12 cellular contexts compared by ENCODE assay signal in the genomic region with DNA sequence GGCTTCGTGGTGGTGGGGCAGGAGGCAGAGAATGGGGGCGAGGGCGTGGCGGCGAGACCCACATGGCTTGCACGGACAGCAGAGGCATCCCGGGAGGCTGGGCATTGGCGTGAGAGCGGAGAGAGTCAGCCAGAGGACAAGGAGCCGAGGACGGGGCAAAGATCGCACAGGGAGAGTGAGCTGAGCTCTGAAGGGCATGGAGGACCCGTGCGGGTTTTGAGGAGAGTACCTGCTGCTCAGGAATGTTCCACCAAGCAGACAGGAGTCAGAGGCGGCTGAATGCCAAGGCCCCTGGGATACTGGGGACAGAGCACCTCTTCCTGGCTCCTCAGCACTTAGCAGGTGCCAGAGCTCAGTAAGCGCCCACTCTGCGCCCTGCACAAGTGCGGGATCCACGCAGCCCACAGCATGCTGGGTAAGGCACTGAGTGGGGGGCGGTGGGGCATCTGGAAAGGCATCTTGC. TPM values are rescaled to one million over a fixed set of nuclear protein-coding genes. Genes with fewer than 3 reads are reported as not detected.
DNase-seq lines count a peak whose midpoint lies in the region; ATAC-seq and TF ChIP-seq lines count a peak whose summit lies in the region.
"Had no signal": no experiment of that assay in that cellular context is flagged by ENCODE, and none has a peak within 500 bp of the region (broad histone marks: within the 10 kb centered on the region; RNA-seq: fewer than 3 reads in every experiment).

No MANE protein-coding gene starts in this region.

- H3K9me3 ChIP-seq in Panc1 (ENCODE audit: control insufficient read depth, insufficient read depth, low read depth, low read length): no peaks in the 10 kb centered on the region
- H3K9me3 ChIP-seq: upper lobe of left lung had no signal

- peak overlapping the region; percentile 28 for H3K27ac Mint-ChIP-seq in T-helper 1 cell treated with Interleukin-12 subunit alpha and Interleukin-12 subunit beta and Interleukin-4 antibody, amounts not matched to agents 30 μg/mL and 1 μg/mL, for 36 hours
- peak overlapping the region; percentile 71 for H3K27ac Mint-ChIP-seq in stimulated activated memory B cell treated with anti-CD40 and anti-IgM and Interleukin-4, amounts not matched to agents 10 μg/mL and 1 μg/mL and 100 μg/mL, for 72 hours

- peaks cover 19% of the 10 kb centered on the region for H3K4me1 Mint-ChIP-seq in T-helper 1 cell treated with Interleukin-12 subunit alpha and Interleukin-12 subunit beta and Interleukin-4 antibody, amounts not matched to agents 30 μg/mL and 1 μg/mL, for 36 hours (ENCODE audit: low read depth)
- H3K4me1 Mint-ChIP-seq in stimulated activated memory B cell treated with anti-CD40 and anti-IgM and Interleukin-4, amounts not matched to agents 10 μg/mL and 1 μg/mL and 100 μg/mL, for 72 hours: peaks cover 51% of the 10 kb centered on the region

- intact Hi-C loops in Panc1 (cut with micrococcal nuclease; ENCODE audit: unreplicated experiment) (loop anchor here (5.0 kb wide), 2 partner anchors 68 to 108 kb away; partner anchors contain the start of gene MAP3K14), left cardiac atrium (cut with DNase I) (loop anchor here in 1 of 2 donors (5.0 to 10.0 kb wide), 4 partner anchors 70 to 168 kb away; partner anchors contain the start of gene MAP3K14), head of caudate nucleus (cut with DNase I) (loop anchor here (2.0 kb wide), 1 partner anchor 108 kb away; no protein-coding TSS in a partner anchor)

- in situ Hi-C loops in Panc1 (cut with HindIII; ENCODE audit: low pct_unique_long_range_greater_than_20kb, low sequenced_read_pairs): no loop called here

- TF ChIP-seq CTCF in Panc1 (IDR thresholded peaks at IDR 0.05): no peak

- CTCF ChIA-PET in Panc1 (lab: Charles Lee): interaction anchor here (0.9 to 1.8 kb wide), 3 partner anchors 68 to 150 kb away, joined by 3 to 5 read pairs (median 5); partner anchors contain the start of gene MAP3K14

- no peaks in the 10 kb centered on the region for H3K27me3 ChIP-seq in Panc1 (ENCODE audit: control insufficient read depth, insufficient read depth, low read length)
- H3K27me3 ChIP-seq: upper lobe of left lung had no signal

- BruUV-seq in Panc1 (replicated peaks; lab: Mats Ljungman, UMichigan): no TSS peak

- peak overlapping the region; percentile 86 for H3K27ac ChIP-seq in Panc1 (ENCODE audit: low read length)
- H3K27ac ChIP-seq: skin epidermis, upper lobe of left lung had no signal

- DNase-seq in T-helper 1 cell (no peak), Panc1 (ENCODE audit: low read depth, low spot score) (no peak), left cardiac atrium (no peak), NCI-H1436 (lab: John Stamatoyannopoulos, UW) (no peak), head of caudate nucleus (no peak), 8988T (no peak)

- ATAC-seq in Panc1 (peak; percentile 56), left cardiac atrium (peak; percentile 10 to 13)
- ATAC-seq in stimulated activated memory B cell treated with anti-CD40 and anti-IgM and Interleukin-4, amounts not matched to agents 10 μg/mL and 1 μg/mL and 100 μg/mL, for 72 hours: no peak

- H3K36me3 ChIP-seq in Panc1 (ENCODE audit: control insufficient read depth, insufficient read depth, low read length): no peaks in the 10 kb centered on the region
- H3K36me3 ChIP-seq: upper lobe of left lung had no signal

- H3K36me3 Mint-ChIP-seq in T-helper 1 cell treated with Interleukin-12 subunit alpha and Interleukin-12 subunit beta and Interleukin-4 antibody, amounts not matched to agents 30 μg/mL and 1 μg/mL, for 36 hours (ENCODE audit: low read depth): no peaks in the 10 kb centered on the region
- H3K36me3 Mint-ChIP-seq in stimulated activated memory B cell treated with anti-CD40 and anti-IgM and Interleukin-4, amounts not matched to agents 10 μg/mL and 1 μg/mL and 100 μg/mL, for 72 hours: no peaks in the 10 kb centered on the region
- H3K36me3 Mint-ChIP-seq: CD4-positive, alpha-beta memory T cell had no signal

- POLR2A ChIA-PET in Panc1 (lab: Charles Lee): interaction anchor here (0.9 kb wide), 1 partner anchor 66 kb away, joined by 3 read pairs; no protein-coding TSS in a partner anchor

- H3K9me3 Mint-ChIP-seq in T-helper 1 cell treated with Interleukin-12 subunit alpha and Interleukin-12 subunit beta and Interleukin-4 antibody, amounts not matched to agents 30 μg/mL and 1 μg/mL, for 36 hours: no peaks in the 10 kb centered on the region
- H3K9me3 Mint-ChIP-seq in stimulated activated memory B cell treated with anti-CD40 and anti-IgM and Interleukin-4, amounts not matched to agents 10 μg/mL and 1 μg/mL and 100 μg/mL, for 72 hours: no peaks in the 10 kb centered on the region
- H3K9me3 Mint-ChIP-seq: activated T-cell treated with anti-CD3 and anti-CD28 coated beads, Interleukin-2, amount 50 U/mL, for 72 hours; CD4-positive, alpha-beta memory T cell had no signal

- H3K4me3 ChIP-seq in Panc1 (ENCODE audit: low read depth in 2 of 2, low read length in 2 of 2): no peak overlapping the region
- H3K4me3 ChIP-seq: skin epidermis, upper lobe of left lung had no signal

- peaks cover 16% of the 10 kb centered on the region for H3K27me3 Mint-ChIP-seq in T-helper 1 cell treated with Interleukin-12 subunit alpha and Interleukin-12 subunit beta and Interleukin-4 antibody, amounts not matched to agents 30 μg/mL and 1 μg/mL, for 36 hours (ENCODE audit: low read depth)
- peaks cover 25% of the 10 kb centered on the region for H3K27me3 Mint-ChIP-seq in stimulated activated memory B cell treated with anti-CD40 and anti-IgM and Interleukin-4, amounts not matched to agents 10 μg/mL and 1 μg/mL and 100 μg/mL, for 72 hours

- H3K4me3 Mint-ChIP-seq in T-helper 1 cell treated with Interleukin-12 subunit alpha and Interleukin-12 subunit beta and Interleukin-4 antibody, amounts not matched to agents 30 μg/mL and 1 μg/mL, for 36 hours: no peak overlapping the region
- no peak overlapping the region for H3K4me3 Mint-ChIP-seq in stimulated activated memory B cell treated with anti-CD40 and anti-IgM and Interleukin-4, amounts not matched to agents 10 μg/mL and 1 μg/mL and 100 μg/mL, for 72 hours
- H3K4me3 Mint-ChIP-seq: activated T-cell treated with anti-CD3 and anti-CD28 coated beads, Interleukin-2, amount 50 U/mL, for 72 hours had no signal

- H3K4me1 ChIP-seq in Panc1 (ENCODE audit: control insufficient read depth, insufficient read depth, low read length): peaks cover 47% of the 10 kb centered on the region

RNA-seq across cellular contexts. Expression of gene ARHGAP27, which starts 47.8 kb away (rescaled TPM):
- total RNA-seq in Panc1 (2021; ENCODE audit: unreplicated experiment) (39.2 TPM), left cardiac atrium (10 to 100 TPM; 27.3 to 32.6 TPM)
- 41.1 TPM for polyA plus RNA-seq in Panc1 (2012; ENCODE audit: insufficient read length)
